ENCODE assay signal across 30 cellular contexts in the genomic region with DNA sequence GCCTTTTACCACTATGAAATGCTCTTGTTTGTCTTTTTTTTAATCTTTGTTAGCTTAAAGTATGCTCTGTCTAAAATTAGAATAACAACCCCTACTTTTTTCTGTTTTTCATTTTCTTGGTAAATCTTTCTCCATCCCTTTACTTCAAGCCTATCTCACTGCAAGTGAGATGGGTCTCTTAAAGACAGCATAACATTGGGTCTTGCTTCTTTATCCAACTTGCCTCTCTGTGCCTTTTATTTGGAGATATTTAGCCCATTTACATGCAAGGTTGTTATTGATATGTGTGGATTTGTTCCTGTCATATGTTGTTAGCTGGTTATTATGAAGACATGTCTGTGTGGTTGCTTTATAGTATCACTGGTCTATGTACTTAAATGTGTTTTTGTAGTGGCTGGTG.
"Had no signal": no experiment of that assay in that cellular context is flagged by ENCODE, and none has a peak within 500 bp of the region (broad histone marks: within the 10 kb centered on the region; RNA-seq: fewer than 3 reads in every experiment).

No MANE protein-coding gene starts in this region.

- H3K4me3 ChIP-seq: colonic mucosa, coronary artery, dorsolateral prefrontal cortex, esophagus muscularis mucosa, esophagus squamous epithelium, gastrocnemius medialis, gastroesophageal sphincter, heart left ventricle, heart right ventricle, hepatocyte had no signal

- H3K36me3 ChIP-seq: colonic mucosa, esophagus muscularis mucosa, esophagus squamous epithelium, gastrocnemius medialis, gastroesophageal sphincter, heart left ventricle, heart right ventricle had no signal

- H3K27ac ChIP-seq: colonic mucosa, coronary artery, dorsolateral prefrontal cortex, epithelial cell of prostate, esophagus muscularis mucosa, esophagus squamous epithelium, foreskin keratinocyte, gastrocnemius medialis, gastroesophageal sphincter, heart left ventricle, heart right ventricle, hepatocyte had no signal

- H3K9me3 ChIP-seq: colonic mucosa, esophagus muscularis mucosa, esophagus squamous epithelium, gastrocnemius medialis, gastroesophageal sphincter had no signal

- H3K4me3 Mint-ChIP-seq: dendritic cell treated with granulocyte-macrophage colony-stimulating factor and Interleukin-4, amounts not matched to agents 40 ng/mL and 50 ng/mL, for 4 days; effector memory CD8-positive, alpha-beta T cell; endodermal cell had no signal

- FAIRE-seq: colon, endometrium, endothelial cell of umbilical vein, frontal cortex had no signal

- H3K27me3 Mint-ChIP-seq: dendritic cell treated with granulocyte-macrophage colony-stimulating factor and Interleukin-4, amounts not matched to agents 40 ng/mL and 50 ng/mL, for 4 days had no signal

- H3K27ac Mint-ChIP-seq: dendritic cell treated with granulocyte-macrophage colony-stimulating factor and Interleukin-4, amounts not matched to agents 40 ng/mL and 50 ng/mL, for 4 days; effector memory CD8-positive, alpha-beta T cell; endodermal cell had no signal

- DNase-seq: colonic mucosa; cortex of kidney; dermis blood vessel endothelial cell; dorsolateral prefrontal cortex; effector CD4-positive, alpha-beta T cell; effector CD8-positive, alpha-beta T cell; effector memory CD4-positive, alpha-beta T cell; effector memory CD8-positive, alpha-beta T cell; endodermal cell; erythroblast; esophagus squamous epithelium; foreskin fibroblast; foreskin keratinocyte; foreskin melanocyte; gastrocnemius medialis; glutamatergic neuron; head of caudate nucleus; heart left ventricle; heart right ventricle had no signal

- ATAC-seq: effector memory CD8-positive, alpha-beta T cell; esophagus mucosa; foreskin keratinocyte; gastrocnemius medialis; gastroesophageal sphincter; heart left ventricle; heart right ventricle had no signal

- H3K9me3 Mint-ChIP-seq: dendritic cell treated with granulocyte-macrophage colony-stimulating factor and Interleukin-4, amounts not matched to agents 40 ng/mL and 50 ng/mL, for 4 days; effector memory CD8-positive, alpha-beta T cell; endodermal cell had no signal

- H3K4me1 ChIP-seq: colonic mucosa, foreskin keratinocyte, gastrocnemius medialis had no signal
